21 cellular contexts compared by ENCODE assay signal in genomic region chr18:10044054-10044453, GRCh38.
"Had no signal": no experiment of that assay in that cellular context is flagged by ENCODE, and none has a peak within 500 bp of the region (broad histone marks: within the 10 kb centered on the region; RNA-seq: fewer than 3 reads in every experiment).

No MANE protein-coding gene starts in this region.

- H3K36me3 Mint-ChIP-seq: activated CD4-positive, alpha-beta memory T cell treated with anti-CD3 and anti-CD28 coated beads for 36 hours had no signal

- H3K4me3 Mint-ChIP-seq: activated B cell treated with CpG ODN at 0.5 μM for 24 hours; activated CD4-positive, alpha-beta memory T cell treated with anti-CD3 and anti-CD28 coated beads for 36 hours; activated CD4-positive, alpha-beta T cell treated with anti-CD3 and anti-CD28 coated beads for 36 hours; activated naive CD4-positive, alpha-beta T cell treated with anti-CD3 and anti-CD28 coated beads for 36 hours; activated naive CD8-positive, alpha-beta T cell treated with anti-CD3 and anti-CD28 coated beads, Interleukin-2, amount 10 ng/mL, durations not matched to agents 7 days and 5 days; natural killer cell treated with Interleukin-12 subunit alpha and Interleukin-12 subunit beta and Interleukin-15 and Interleukin-18, amount 100 ng/mL, for 72 hours had no signal

- H3K4me1 Mint-ChIP-seq: activated B cell treated with CpG ODN at 0.5 μM for 24 hours; activated CD4-positive, alpha-beta T cell treated with anti-CD3 and anti-CD28 coated beads for 36 hours; activated naive CD8-positive, alpha-beta T cell treated with anti-CD3 and anti-CD28 coated beads, Interleukin-2, amount 10 ng/mL, durations not matched to agents 7 days and 5 days had no signal

- H3K27me3 ChIP-seq: neutrophil, ovary, spleen, uterus had no signal

- H3K36me3 ChIP-seq: left ventricle myocardium inferior, neutrophil, ovary, prostate gland, spleen, uterus had no signal

- H3K27me3 Mint-ChIP-seq: activated CD4-positive, alpha-beta memory T cell treated with anti-CD3 and anti-CD28 coated beads for 36 hours had no signal

- DNase-seq: activated B cell treated with CpG ODN at 0.5 μM for 24 hours; activated CD4-positive, alpha-beta memory T cell treated with anti-CD3 and anti-CD28 coated beads for 36 hours; activated CD4-positive, alpha-beta T cell treated with anti-CD3 and anti-CD28 coated beads for 36 hours; activated naive CD4-positive, alpha-beta T cell treated with anti-CD3 and anti-CD28 coated beads for 36 hours; activated naive CD8-positive, alpha-beta T cell treated with anti-CD3 and anti-CD28 coated beads, Interleukin-2, amount 10 ng/mL, durations not matched to agents 7 days and 5 days; activated T-cell treated with anti-CD3 and anti-CD28 coated beads, Interleukin-2, amount 50 U/mL, for 48 hours; erythroblast; foreskin fibroblast; kidney glomerular epithelial cell; left ventricle myocardium inferior; mammary epithelial cell; midbrain; ovary; spleen; stimulated activated CD4-positive, alpha-beta T cell treated with anti-CD3 and anti-CD28 coated beads, Interleukin-4, amount 100 ng/mL, for 1 hour; stimulated activated naive CD4-positive, alpha-beta T cell; T1000 had no signal

- H3K4me3 ChIP-seq: left ventricle myocardium inferior, ovary, prostate gland, spleen, uterus had no signal

- H3K27ac ChIP-seq: left ventricle myocardium inferior, neutrophil, ovary, spleen had no signal

- H3K4me1 ChIP-seq: spleen, uterus had no signal

- H3K27ac Mint-ChIP-seq: activated B cell treated with CpG ODN at 0.5 μM for 24 hours; activated CD4-positive, alpha-beta memory T cell treated with anti-CD3 and anti-CD28 coated beads for 36 hours; activated CD4-positive, alpha-beta T cell treated with anti-CD3 and anti-CD28 coated beads for 36 hours; activated naive CD4-positive, alpha-beta T cell treated with anti-CD3 and anti-CD28 coated beads for 36 hours; activated naive CD8-positive, alpha-beta T cell treated with anti-CD3 and anti-CD28 coated beads, Interleukin-2, amount 10 ng/mL, durations not matched to agents 7 days and 5 days; natural killer cell treated with Interleukin-12 subunit alpha and Interleukin-12 subunit beta and Interleukin-15 and Interleukin-18, amount 100 ng/mL, for 72 hours had no signal

- H3K9me3 ChIP-seq: neutrophil, ovary, prostate gland had no signal
